Comparison of ENCODE assay signal across 8 cellular contexts in the genomic region with DNA sequence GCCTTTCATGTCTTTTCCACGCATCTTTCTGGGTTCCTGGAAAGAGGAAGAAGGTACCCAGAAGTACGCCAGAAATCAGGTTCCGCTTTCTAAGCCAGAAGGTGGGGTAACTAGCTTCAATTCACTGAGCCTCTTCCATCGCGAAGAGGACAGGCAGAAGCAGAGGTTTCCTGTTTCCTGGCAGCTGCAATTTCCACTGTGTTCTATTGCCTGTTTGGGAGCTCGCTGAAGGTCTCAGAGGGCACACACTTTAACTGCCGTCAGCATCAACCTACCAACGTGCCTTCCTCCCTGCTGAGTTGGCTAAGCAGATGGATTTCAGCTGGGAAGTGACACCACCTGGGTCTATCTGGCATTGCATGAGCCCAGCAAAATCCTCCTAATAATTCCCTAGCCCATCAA. TPM values are rescaled to one million over a fixed set of nuclear protein-coding genes. Genes with fewer than 3 reads are reported as not detected.
A peak's percentile ranks its signal among the peaks of the same experiment; 100 is the strongest.
DNase-seq lines count a peak whose midpoint lies in the region; ATAC-seq and TF ChIP-seq lines count a peak whose summit lies in the region.

No MANE protein-coding gene starts in this region.

- no peak for TF ChIP-seq POLR2A in right lobe of liver (IDR thresholded peaks at IDR 0.05)

- WGBS in right lobe of liver (ENCODE audit: insufficient coverage, low coverage, low lambda C conversion rate, missing lambda C conversion rate): 33% methylated on average over 8 of the region's 8 CpGs

- no peaks in the 10 kb centered on the region for H3K4me1 ChIP-seq in CD8-positive, alpha-beta T cell (ENCODE audit: insufficient read depth, low read length)
- H3K4me1 ChIP-seq in right lobe of liver: no peaks in the 10 kb centered on the region

- no peaks in the 10 kb centered on the region for H3K36me3 Mint-ChIP-seq in CD8-positive, alpha-beta T cell
- H3K36me3 Mint-ChIP-seq in activated naive CD4-positive, alpha-beta T cell treated with anti-CD3 and anti-CD28 coated beads, Interleukin-2, amount 50 U/mL, for 72 hours: no peaks in the 10 kb centered on the region

- H3K27me3 Mint-ChIP-seq in CD8-positive, alpha-beta T cell (ENCODE audit: low read depth): no peaks in the 10 kb centered on the region

- no peak overlapping the region for H3K27ac ChIP-seq in CD8-positive, alpha-beta T cell (ENCODE audit: low read depth, low read length)
- no peak overlapping the region for H3K27ac ChIP-seq in right lobe of liver

- intact Hi-C loops in CD8-positive, alpha-beta T cell (cut with DNase I, micrococcal nuclease): loop anchor here in 1 of 2 experiments (2.0 kb wide), 1 partner anchor 43 kb away; no protein-coding TSS in a partner anchor
- intact Hi-C loops in right lobe of liver (cut with DNase I): no loop called here

- CTCF ChIA-PET in CD8-positive, alpha-beta T cell (lab: Charles Lee): interaction anchor here (0.7 to 2.2 kb wide), 5 partner anchors 9 to 300 kb away, joined by 3 to 7 read pairs (median 5); no protein-coding TSS in a partner anchor

- H3K36me3 ChIP-seq in CD8-positive, alpha-beta T cell (ENCODE audit: insufficient read depth, low read length): no peaks in the 10 kb centered on the region
- H3K36me3 ChIP-seq in right lobe of liver: no peaks in the 10 kb centered on the region

- H3K27me3 ChIP-seq in CD8-positive, alpha-beta T cell (ENCODE audit: insufficient read depth, low read length): no peaks in the 10 kb centered on the region
- H3K27me3 ChIP-seq in right lobe of liver: no peaks in the 10 kb centered on the region

- H3K9me3 ChIP-seq in CD8-positive, alpha-beta T cell (ENCODE audit: low read length): no peaks in the 10 kb centered on the region
- no peaks in the 10 kb centered on the region for H3K9me3 ChIP-seq in right lobe of liver

- H3K4me3 ChIP-seq in CD8-positive, alpha-beta T cell (ENCODE audit: low read depth, low read length): no peak overlapping the region
- H3K4me3 ChIP-seq in right lobe of liver: no peak overlapping the region

- peaks cover 15% of the 10 kb centered on the region for H3K4me1 Mint-ChIP-seq in CD8-positive, alpha-beta T cell (ENCODE audit: low read depth)

- POLR2A ChIA-PET in CD8-positive, alpha-beta T cell (lab: Charles Lee): interaction anchor here (1.5 to 1.9 kb wide), 3 partner anchors 9 to 22 kb away, joined by 5 to 7 read pairs (median 5); no protein-coding TSS in a partner anchor

- TF ChIP-seq CTCF in CD8-positive, alpha-beta T cell (IDR thresholded peaks at IDR 0.05): no peak
- peak in 3 of 4 donors; percentile 4 to 27 (median 9) for TF ChIP-seq CTCF in right lobe of liver (IDR thresholded peaks at IDR 0.05)

- no peaks in the 10 kb centered on the region for H3K9me3 Mint-ChIP-seq in CD8-positive, alpha-beta T cell
- H3K9me3 Mint-ChIP-seq in activated naive CD4-positive, alpha-beta T cell treated with anti-CD3 and anti-CD28 coated beads, Interleukin-2, amount 50 U/mL, for 72 hours: no peaks in the 10 kb centered on the region

- peak; percentile 29 for ATAC-seq in CD8-positive, alpha-beta T cell
- peak; percentile 63 for ATAC-seq in GM21529 (IDR thresholded peaks at IDR 0.05; ENCODE audit: unreplicated experiment)
- ATAC-seq in activated naive CD4-positive, alpha-beta T cell treated with anti-CD3 and anti-CD28 coated beads, Interleukin-2, amount 50 U/mL, for 72 hours: peak; percentile 25 to 41
- peak; percentile 74 to 86 (median 79) for ATAC-seq in right lobe of liver
- ATAC-seq in HG03025 (IDR thresholded peaks at IDR 0.05; ENCODE audit: low FRiP score, unreplicated experiment): no peak

- no peak for DNase-seq in CD8-positive, alpha-beta T cell
- DNase-seq in NCI-H2171 treated with DMSO at 0.1 percent for 48 hours (lab: John Stamatoyannopoulos, UW) (peak; percentile 93), right lobe of liver (no peak), occipital lobe (lab: John Stamatoyannopoulos, UW) (no peak), T1000 (lab: John Stamatoyannopoulos, UW) (no peak)
- DNase-seq in activated naive CD4-positive, alpha-beta T cell treated with anti-CD3 and anti-CD28 coated beads, Interleukin-2, amount 50 U/mL, for 72 hours (ENCODE audit: low spot score in 2 of 2): no peak

- no peak overlapping the region for H3K27ac Mint-ChIP-seq in CD8-positive, alpha-beta T cell
- H3K27ac Mint-ChIP-seq in activated naive CD4-positive, alpha-beta T cell treated with anti-CD3 and anti-CD28 coated beads, Interleukin-2, amount 50 U/mL, for 72 hours: peak overlapping the region in 1 of 2 donors; percentile 38

- H3K4me3 Mint-ChIP-seq in CD8-positive, alpha-beta T cell: peak overlapping the region; percentile 69

RNA-seq across cellular contexts. Expression of gene NCF2, which starts 10.0 kb away (rescaled TPM):
- total RNA-seq in CD8-positive, alpha-beta T cell: 1 to 10 TPM; 1.3 to 1.4 TPM
- 1 to 10 TPM; 4.3 to 9.1 TPM for total RNA-seq in activated naive CD4-positive, alpha-beta T cell treated with anti-CD3 and anti-CD28 coated beads, Interleukin-2, amount 50 U/mL, for 72 hours
- 10 to 100 TPM in 3 of 6 experiments, 1 to 10 TPM in 3; 3.0 to 11.4 (median 7.9) TPM for total RNA-seq in right lobe of liver
- 4.8 TPM for total RNA-seq in occipital lobe

RNA-seq across cellular contexts. Expression of gene ARPC5, which starts 55.3 kb away (rescaled TPM):
- total RNA-seq in CD8-positive, alpha-beta T cell: 10 to 100 TPM; 14.2 to 17.1 TPM
- 100 to 1,000 TPM; 183 to 213 TPM for total RNA-seq in activated naive CD4-positive, alpha-beta T cell treated with anti-CD3 and anti-CD28 coated beads, Interleukin-2, amount 50 U/mL, for 72 hours
- 10 to 100 TPM; 23.6 to 70.5 (median 41.3) TPM for total RNA-seq in right lobe of liver
- 145 TPM for total RNA-seq in occipital lobe
